Comparison of ENCODE assay signal across 18 cellular contexts in genomic region chr11:70521475-70522260, GRCh38.
DNase-seq lines count a peak whose midpoint lies in the region; ATAC-seq and TF ChIP-seq lines count a peak whose summit lies in the region.
"Had no signal": no experiment of that assay in that cellular context is flagged by ENCODE, and none has a peak within 500 bp of the region (broad histone marks: within the 10 kb centered on the region; RNA-seq: fewer than 3 reads in every experiment).

No MANE protein-coding gene starts in this region.

- no peak overlapping the region for H2AFZ ChIP-seq in OCI-LY7 (ENCODE audit: low read length)
- H2AFZ ChIP-seq: hepatocyte had no signal

- H3K36me3 ChIP-seq in right lobe of liver = no peaks in the 10 kb centered on the region
- no peaks in the 10 kb centered on the region for H3K36me3 ChIP-seq in thyroid gland
- H3K36me3 ChIP-seq in OCI-LY7 (ENCODE audit: insufficient read depth, low read length) = no peaks in the 10 kb centered on the region
- H3K36me3 ChIP-seq: cardiac muscle cell had no signal

- no peak overlapping the region for H3K4me3 ChIP-seq in right lobe of liver
- H3K4me3 ChIP-seq in thyroid gland (replicated peaks in 1 of 3) = no peak overlapping the region
- no peak overlapping the region for H3K4me3 ChIP-seq in OCI-LY7 (ENCODE audit: low read depth, low read length, poor library complexity, severe bottlenecking)
- H3K4me3 ChIP-seq: cardiac muscle cell, hepatocyte had no signal

- no peaks in the 10 kb centered on the region for H3K9me2 ChIP-seq in OCI-LY7 (ENCODE audit: insufficient read depth, low read length)

- in situ Hi-C loops in GM13977 (cut with MboI; ENCODE audit: low pct_unique_long_range_greater_than_20kb, low sequenced_read_pairs, unreplicated experiment) = no loop called here

- ATAC-seq in left ventricle myocardium superior = no peak
- ATAC-seq in right lobe of liver = no peak
- no peak for ATAC-seq in T-helper 17 cell
- ATAC-seq: activated CD8-positive, alpha-beta T cell treated with anti-CD3 and anti-CD28 coated beads for 36 hours; CD8-positive, alpha-beta T cell had no signal

- no peak overlapping the region for H3K4me3 Mint-ChIP-seq in T-helper 17 cell
- H3K4me3 Mint-ChIP-seq: activated CD8-positive, alpha-beta T cell treated with anti-CD3 and anti-CD28 coated beads for 36 hours; activated naive CD8-positive, alpha-beta T cell treated with anti-CD3 and anti-CD28 coated beads, Interleukin-2, amount 10 ng/mL, durations not matched to agents 7 days and 5 days; CD8-positive, alpha-beta T cell; mesothelial cell of epicardium had no signal

- H3K27ac Mint-ChIP-seq in T-helper 17 cell = no peak overlapping the region
- H3K27ac Mint-ChIP-seq: activated CD8-positive, alpha-beta T cell treated with anti-CD3 and anti-CD28 coated beads for 36 hours; activated naive CD8-positive, alpha-beta T cell treated with anti-CD3 and anti-CD28 coated beads, Interleukin-2, amount 10 ng/mL, durations not matched to agents 7 days and 5 days; CD8-positive, alpha-beta T cell; mesothelial cell of epicardium had no signal

- no peaks in the 10 kb centered on the region for H3K4me1 ChIP-seq in right lobe of liver
- no peaks in the 10 kb centered on the region for H3K4me1 ChIP-seq in thyroid gland
- no peaks in the 10 kb centered on the region for H3K4me1 ChIP-seq in OCI-LY7 (ENCODE audit: insufficient read depth, low read length, poor library complexity, severe bottlenecking)

- no peak for TF ChIP-seq CTCF in right lobe of liver (IDR thresholded peaks at IDR 0.05)
- TF ChIP-seq CTCF in thyroid gland (IDR thresholded peaks at IDR 0.05) = no peak
- no peak for TF ChIP-seq CTCF in GM13977 (IDR thresholded peaks at IDR 0.05; ENCODE audit: extremely low read depth, insufficient read depth, missing control alignments)
- no peak for TF ChIP-seq CTCF in OCI-LY7 (conservative IDR thresholded peaks at IDR 0.05; ENCODE audit: low read length)

- no peaks in the 10 kb centered on the region for H4K20me1 ChIP-seq in OCI-LY7 (ENCODE audit: insufficient read depth, low read length)

- WGBS in right lobe of liver (ENCODE audit: insufficient coverage, low coverage, low lambda C conversion rate, missing lambda C conversion rate) = 86% methylated on average over 12 of the region's 20 CpGs
- 69 to 73% methylated on average over 20 of the region's 20 CpGs for WGBS in thyroid gland, 2 donors

- H3K79me2 ChIP-seq in OCI-LY7 (ENCODE audit: insufficient read depth, low read depth, low read length) = no peaks in the 10 kb centered on the region
- H3K79me2 ChIP-seq: hepatocyte had no signal

- H3K36me3 Mint-ChIP-seq in T-helper 17 cell (ENCODE audit: low read depth) = no peaks in the 10 kb centered on the region
- H3K36me3 Mint-ChIP-seq: activated naive CD8-positive, alpha-beta T cell treated with anti-CD3 and anti-CD28 coated beads, Interleukin-2, amount 10 ng/mL, durations not matched to agents 7 days and 5 days; CD8-positive, alpha-beta T cell; mesothelial cell of epicardium had no signal

- CTCF ChIA-PET in OCI-LY7 (lab: Charles Lee; ENCODE audit: unreplicated experiment) = no interaction called here

- no peaks in the 10 kb centered on the region for H3K4me1 Mint-ChIP-seq in T-helper 17 cell

- no TSS peak for BruUV-seq in OCI-LY7 (replicated peaks; lab: Mats Ljungman, UMichigan)

- POLR2A ChIA-PET in OCI-LY7 (lab: Charles Lee) = no interaction called here

- intact Hi-C loops in left ventricle myocardium superior (cut with micrococcal nuclease) (no loop called here), cardiac septum (cut with DNase I) (no loop called here), right lobe of liver (cut with DNase I) (no loop called here), thyroid gland (cut with DNase I) (no loop called here), OCI-LY7 (cut with micrococcal nuclease; ENCODE audit: unreplicated experiment) (no loop called here)

- peaks cover 45% of the 10 kb centered on the region for H3K27me3 Mint-ChIP-seq in T-helper 17 cell

- H3K27me3 ChIP-seq in right lobe of liver (no peaks in the 10 kb centered on the region), thyroid gland (no peaks in the 10 kb centered on the region)
- H3K27me3 ChIP-seq: cardiac muscle cell, hepatocyte had no signal

- no peak overlapping the region for H3K4me2 ChIP-seq in OCI-LY7 (ENCODE audit: low read length)
- H3K4me2 ChIP-seq: hepatocyte had no signal

- no peak overlapping the region for H3K27ac ChIP-seq in right lobe of liver
- H3K27ac ChIP-seq in thyroid gland = no peak overlapping the region
- no peak overlapping the region for H3K27ac ChIP-seq in OCI-LY7 (ENCODE audit: low read depth, low read length, poor library complexity, severe bottlenecking)
- H3K27ac ChIP-seq: cardiac muscle cell, hepatocyte had no signal

- H3K9me3 ChIP-seq in right lobe of liver (no peaks in the 10 kb centered on the region), thyroid gland (no peaks in the 10 kb centered on the region), OCI-LY7 (ENCODE audit: low read length) (no peaks in the 10 kb centered on the region), T-helper 17 cell (ENCODE audit: control insufficient read depth, low read length, poor library complexity, severe bottlenecking) (no peaks in the 10 kb centered on the region)

- DNase-seq in left ventricle myocardium superior (peak; percentile 14), cardiac septum (ENCODE audit: low spot score) (no peak), amygdala (lab: John Stamatoyannopoulos, UW) (peak in 29 of 56 donors; percentile 20 to 76 (median 49)), right lobe of liver (peak in 2 of 3 donors; percentile 11 to 46), thyroid gland (peak; percentile 54 to 56), GM13977 (ENCODE audit: low spot score) (no peak), OCI-LY7 (ENCODE audit: low spot score) (no peak), T-helper 17 cell (no peak)
- DNase-seq: activated CD8-positive, alpha-beta T cell treated with anti-CD3 and anti-CD28 coated beads for 36 hours; activated naive CD8-positive, alpha-beta T cell treated with anti-CD3 and anti-CD28 coated beads, Interleukin-2, amount 10 ng/mL, durations not matched to agents 7 days and 5 days; activated T-cell treated with anti-CD3 and anti-CD28 coated beads, Interleukin-2, amount 50 U/mL, for 48 hours; CD8-positive, alpha-beta T cell; NCI-H2081; RPMI8226; stimulated activated CD4-positive, alpha-beta T cell treated with anti-CD3 and anti-CD28 coated beads, Interleukin-4, amount 100 ng/mL, for 24 hours had no signal

- TF ChIP-seq POLR2A in right lobe of liver (IDR thresholded peaks at IDR 0.05) = no peak
- TF ChIP-seq POLR2A in thyroid gland (IDR thresholded peaks at IDR 0.05) = no peak

Comparison
In these comparisons a context has a peak if more than half of its experiments do, and no peak if none do; other contexts are left out.
1. DNase-seq: peak in left ventricle myocardium superior (single experiment), amygdala (29 of 56), right lobe of liver (2 of 3) and thyroid gland (2 of 2); none in cardiac septum (single experiment), GM13977 (single experiment), OCI-LY7 (single experiment) and T-helper 17 cell (0 of 3).